18 cellular contexts compared by ENCODE assay signal in the genomic region with DNA sequence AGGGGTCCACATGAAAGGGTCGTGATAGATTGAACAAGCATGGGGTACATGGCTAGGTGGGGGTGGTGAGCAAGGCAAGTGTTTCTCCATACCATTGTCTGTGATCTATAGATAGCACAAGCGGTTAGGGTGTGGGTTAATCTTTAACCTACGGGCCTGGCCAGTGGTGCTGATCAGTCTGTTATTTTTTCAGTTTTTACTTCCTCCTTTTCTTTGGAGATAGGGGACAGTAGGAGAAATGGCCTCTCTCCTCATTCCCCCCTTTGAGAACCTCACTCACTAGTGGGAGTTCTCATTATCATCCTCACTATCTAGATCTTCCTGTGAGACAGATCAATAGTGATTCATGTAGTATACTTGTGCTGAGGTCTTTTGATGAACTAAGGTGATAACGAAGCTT. TPM values are rescaled to one million over a fixed set of nuclear protein-coding genes. Genes with fewer than 3 reads are reported as not detected.
DNase-seq lines count a peak whose midpoint lies in the region; ATAC-seq, FAIRE-seq and TF ChIP-seq lines count a peak whose summit lies in the region.
"Had no signal": no experiment of that assay in that cellular context is flagged by ENCODE, and none has a peak within 500 bp of the region (broad histone marks: within the 10 kb centered on the region; RNA-seq: fewer than 3 reads in every experiment).

No MANE protein-coding gene starts in this region.

- no peak overlapping the region for H3K4me3 ChIP-seq in vagina
- H3K4me3 ChIP-seq: SK-N-MC had no signal

- H3K9me3 Mint-ChIP-seq in immature natural killer cell: peaks cover 8 to 42% (median 23%) of the 10 kb centered on the region in 6 donors
- H3K9me3 Mint-ChIP-seq: CD4-positive, alpha-beta T cell had no signal

- FAIRE-seq in colon (lab: Jason Lieb, UNC): peak; percentile 5
- FAIRE-seq: D721Med had no signal

- no peak for TF ChIP-seq CTCF in vagina (IDR thresholded peaks at IDR 0.05)

- H3K27ac ChIP-seq in vagina: no peak overlapping the region
- H3K27ac ChIP-seq: SK-N-MC had no signal

- H3K4me1 ChIP-seq in vagina: no peaks in the 10 kb centered on the region
- H3K4me1 ChIP-seq: BE2C had no signal

- H3K36me3 Mint-ChIP-seq in immature natural killer cell: peaks cover 4 to 13% (median 4%) of the 10 kb centered on the region in 3 donors

- H3K9me3 ChIP-seq in vagina: peaks cover 9% of the 10 kb centered on the region
- H3K9me3 ChIP-seq: BE2C had no signal

- intact Hi-C loops in vagina (cut with DNase I): no loop called here

- no peak for ATAC-seq in GM19035 (IDR thresholded peaks at IDR 0.05; ENCODE audit: unreplicated experiment)

- peaks cover 0 to 3% (median 2%) of the 10 kb centered on the region in 3 donors for H3K27me3 Mint-ChIP-seq in immature natural killer cell (ENCODE audit: low read depth in 3 of 3)
- H3K27me3 Mint-ChIP-seq: CD4-positive, alpha-beta T cell had no signal

- no peaks in the 10 kb centered on the region for H3K27me3 ChIP-seq in vagina
- H3K27me3 ChIP-seq: BE2C had no signal

- no peak for TF ChIP-seq POLR2A in vagina (IDR thresholded peaks at IDR 0.05)

- H3K4me1 Mint-ChIP-seq in immature natural killer cell: no peaks in the 10 kb centered on the region
- H3K4me1 Mint-ChIP-seq: H9 had no signal

- H3K27ac Mint-ChIP-seq in immature natural killer cell: no peak overlapping the region
- H3K27ac Mint-ChIP-seq: CD4-positive, alpha-beta T cell; H9 had no signal

- no peaks in the 10 kb centered on the region for H3K36me3 ChIP-seq in vagina
- H3K36me3 ChIP-seq: BE2C had no signal

- DNase-seq in CMK (ENCODE audit: low read depth): peak; percentile 43
- DNase-seq in MV-4-11 (lab: John Stamatoyannopoulos, UW): peak; percentile 53
- no peak for DNase-seq in vagina (ENCODE audit: extremely low spot score in 2 of 2)
- DNase-seq in immature natural killer cell: no peak
- DNase-seq: BE2C; CD4-positive, alpha-beta T cell; DND-41; H9; NCI-H1105 treated with DMSO at 0.1 percent for 48 hours; NCI-H1694 treated with DMSO at 0.1 percent for 48 hours; NCI-H2107; NCI-H510A; NCI-H82; SHP77 had no signal

- H3K4me3 Mint-ChIP-seq in immature natural killer cell: no peak overlapping the region
- H3K4me3 Mint-ChIP-seq: CD4-positive, alpha-beta T cell; H9 had no signal

RNA-seq across cellular contexts. Expression of a gene that starts 16.2 kb away (rescaled TPM):
- total RNA-seq in vagina: 17.7 TPM
- polyA plus RNA-seq in immature natural killer cell: 10 to 100 TPM; 26.3 to 55.3 (median 27.2) TPM

RNA-seq across cellular contexts. Expression of a gene that starts 22.8 kb away (rescaled TPM):
- total RNA-seq in vagina: 2.2 TPM
- polyA plus RNA-seq in immature natural killer cell: 1 to 10 TPM in 2 of 3 donors, under 1 TPM in 1; 0.96 to 2.2 (median 1.6) TPM

RNA-seq across cellular contexts. Expression of a gene that starts 32.0 kb away (rescaled TPM):
- total RNA-seq in vagina: 81.3 TPM
- polyA plus RNA-seq in immature natural killer cell: 10 to 100 TPM; 40.5 to 64.6 (median 45.7) TPM

RNA-seq across cellular contexts. Expression of a gene that starts 46.5 kb away (rescaled TPM):
- total RNA-seq in vagina: 26.5 TPM
- polyA plus RNA-seq in immature natural killer cell: 1 to 10 TPM in 2 of 3 donors, not detected in 1; 2.1 to 4.1 TPM

Comparison
In these comparisons a context has a peak if more than half of its experiments do, and no peak if none do; other contexts are left out.
1. DNase-seq: peak in CMK (single experiment) and MV-4-11 (single experiment); none in vagina (0 of 2) and immature natural killer cell (0 of 3).